13 cellular contexts compared by ENCODE assay signal in genomic region chr20:20022498-20022897, GRCh38. TPM values are rescaled to one million over a fixed set of nuclear protein-coding genes. Genes with fewer than 3 reads are reported as not detected.
DNase-seq lines count a peak whose midpoint lies in the region; ATAC-seq, FAIRE-seq and TF ChIP-seq lines count a peak whose summit lies in the region.
"Had no signal": no experiment of that assay in that cellular context is flagged by ENCODE, and none has a peak within 500 bp of the region (broad histone marks: within the 10 kb centered on the region; RNA-seq: fewer than 3 reads in every experiment).

No MANE protein-coding gene starts in this region.

- H3K9me3 Mint-ChIP-seq in activated naive CD8-positive, alpha-beta T cell treated with anti-CD3 and anti-CD28 coated beads for 36 hours = no peaks in the 10 kb centered on the region

- peaks cover 66% of the 10 kb centered on the region for H3K4me1 Mint-ChIP-seq in activated naive CD8-positive, alpha-beta T cell treated with anti-CD3 and anti-CD28 coated beads for 36 hours

- no peak overlapping the region for H3K4me3 Mint-ChIP-seq in activated naive CD8-positive, alpha-beta T cell treated with anti-CD3 and anti-CD28 coated beads for 36 hours

- no peak for DNase-seq in GM18507 (ENCODE audit: extremely low spot score, insufficient read length, low read depth)
- DNase-seq in GM20000 (ENCODE audit: low spot score) = peak; percentile 62
- DNase-seq in activated naive CD8-positive, alpha-beta T cell treated with anti-CD3 and anti-CD28 coated beads for 36 hours = no peak
- DNase-seq in NK-92 (lab: John Stamatoyannopoulos, UW; ENCODE audit: unreplicated experiment) = no peak
- no peak for DNase-seq in DMS53 treated with DMSO at 0.1 percent for 48 hours (lab: John Stamatoyannopoulos, UW; ENCODE audit: unreplicated experiment)
- DNase-seq in WERI-Rb-1 = no peak
- no peak for DNase-seq in anterior cingulate cortex (lab: John Stamatoyannopoulos, UW)
- DNase-seq: DMS153, esophagus squamous epithelium, kidney glomerular epithelial cell had no signal

- TF ChIP-seq CTCF in GM20000 (IDR thresholded peaks at IDR 0.05; ENCODE audit: extremely low read depth, missing control alignments) = no peak
- no peak for TF ChIP-seq CTCF in WERI-Rb-1 (IDR thresholded peaks at IDR 0.05; ENCODE audit: low read depth, low read length)

- no peak overlapping the region for H3K27ac ChIP-seq in WERI-Rb-1

- peaks cover 35% of the 10 kb centered on the region for H3K36me3 Mint-ChIP-seq in activated naive CD8-positive, alpha-beta T cell treated with anti-CD3 and anti-CD28 coated beads for 36 hours

- H3K27me3 ChIP-seq in WERI-Rb-1 (ENCODE audit: insufficient read depth, low read depth, severe bottlenecking) = no peaks in the 10 kb centered on the region
- H3K27me3 ChIP-seq: esophagus squamous epithelium had no signal

- peak; percentile 68 for ATAC-seq in HG03097 (IDR thresholded peaks at IDR 0.05; ENCODE audit: low FRiP score, unreplicated experiment)
- ATAC-seq: HCT116 had no signal

- no peaks in the 10 kb centered on the region for H3K27me3 Mint-ChIP-seq in activated naive CD8-positive, alpha-beta T cell treated with anti-CD3 and anti-CD28 coated beads for 36 hours

- H3K36me3 ChIP-seq in WERI-Rb-1 = peaks cover 28% of the 10 kb centered on the region

- peak; percentile 49 for FAIRE-seq in GM18507 (lab: Jason Lieb, UNC)

- no peak overlapping the region for H3K4me3 ChIP-seq in WERI-Rb-1 (ENCODE audit: low read depth, low read length)
- H3K4me3 ChIP-seq: esophagus squamous epithelium had no signal

- no peaks in the 10 kb centered on the region for H3K9me3 ChIP-seq in WERI-Rb-1 (ENCODE audit: severe bottlenecking)
- H3K9me3 ChIP-seq: esophagus squamous epithelium had no signal

- peak overlapping the region; percentile 47 for H3K27ac Mint-ChIP-seq in activated naive CD8-positive, alpha-beta T cell treated with anti-CD3 and anti-CD28 coated beads for 36 hours

RNA-seq across cellular contexts. Expression of gene NAA20, which starts 5.3 kb away (rescaled TPM):
- total RNA-seq in activated naive CD8-positive, alpha-beta T cell treated with anti-CD3 and anti-CD28 coated beads for 36 hours = 100 to 1,000 TPM; 116 to 118 TPM

RNA-seq across cellular contexts. Expression of gene CRNKL1, which starts 29.8 kb away (rescaled TPM):
- total RNA-seq in activated naive CD8-positive, alpha-beta T cell treated with anti-CD3 and anti-CD28 coated beads for 36 hours = 10 to 100 TPM; 26.7 to 28.8 TPM

RNA-seq across cellular contexts. Expression of gene CFAP61, which starts 29.8 kb away (rescaled TPM):
- total RNA-seq in activated naive CD8-positive, alpha-beta T cell treated with anti-CD3 and anti-CD28 coated beads for 36 hours = not detected
- total RNA-seq: T-helper 1 cell treated with Interleukin-12 subunit alpha and Interleukin-12 subunit beta and Interleukin-4 antibody, amounts not matched to agents 30 ng/mL and 1 ng/mL, for 36 hours had no signal
